ENCODE assay signal across 14 cellular contexts in the genomic region with DNA sequence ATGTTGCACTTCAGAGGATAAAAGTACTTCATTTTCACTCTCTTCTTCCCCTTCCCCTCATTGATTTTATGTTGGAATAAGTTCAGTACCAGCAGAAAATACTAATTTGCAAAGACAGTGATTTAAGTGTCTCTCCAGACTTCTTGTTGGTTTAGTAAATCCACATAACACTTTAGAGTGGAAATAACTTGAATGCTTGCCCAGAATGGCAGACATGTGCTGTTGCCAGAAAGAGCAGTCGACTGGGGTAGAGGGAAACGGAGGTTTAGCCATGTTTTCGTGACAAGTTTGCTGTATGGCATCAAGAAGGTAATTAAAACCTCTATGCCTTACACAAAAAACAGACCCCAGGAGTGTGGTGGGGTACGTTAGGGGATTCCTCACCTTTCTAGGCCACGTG.
DNase-seq lines count a peak whose midpoint lies in the region; ATAC-seq and TF ChIP-seq lines count a peak whose summit lies in the region.
"Had no signal": no experiment of that assay in that cellular context is flagged by ENCODE, and none has a peak within 500 bp of the region (broad histone marks: within the 10 kb centered on the region; RNA-seq: fewer than 3 reads in every experiment).

No MANE protein-coding gene starts in this region.

- no peak overlapping the region for H2AFZ ChIP-seq in fibroblast of lung (ENCODE audit: low read length)

- H3K36me3 ChIP-seq in fibroblast of lung (ENCODE audit: control insufficient read depth, insufficient read depth, low read length) (no peaks in the 10 kb centered on the region), subcutaneous abdominal adipose tissue (ENCODE audit: control insufficient read depth in 5 of 5, insufficient read depth in 5 of 5, low read length in 5 of 5) (no peaks in the 10 kb centered on the region), sigmoid colon (no peaks in the 10 kb centered on the region), prostate gland (no peaks in the 10 kb centered on the region)

- H3K36me3 Mint-ChIP-seq in activated CD8-positive, alpha-beta memory T cell treated with anti-CD3 and anti-CD28 coated beads, Interleukin-2, amount 10 ng/mL, durations not matched to agents 7 days and 5 days: peaks cover 16% of the 10 kb centered on the region
- H3K36me3 Mint-ChIP-seq in activated CD4-positive, alpha-beta T cell treated with anti-CD3 and anti-CD28 coated beads, Interleukin-2, amount 10 ng/mL, durations not matched to agents 24 days and 14 days (ENCODE audit: low read depth): peaks cover 4% of the 10 kb centered on the region
- H3K36me3 Mint-ChIP-seq: CD8-positive, alpha-beta T cell had no signal

- TF ChIP-seq POLR2A in sigmoid colon (IDR thresholded peaks at IDR 0.05): no peak
- no peak for TF ChIP-seq POLR2A in prostate gland (IDR thresholded peaks at IDR 0.05)

- no peaks in the 10 kb centered on the region for H4K20me1 ChIP-seq in fibroblast of lung (ENCODE audit: control insufficient read depth, extremely low read depth, insufficient read depth, low read length)

- TF ChIP-seq EP300 in sigmoid colon (IDR thresholded peaks at IDR 0.05): no peak

- peaks cover 43% of the 10 kb centered on the region for H3K27me3 Mint-ChIP-seq in activated CD8-positive, alpha-beta memory T cell treated with anti-CD3 and anti-CD28 coated beads, Interleukin-2, amount 10 ng/mL, durations not matched to agents 7 days and 5 days
- no peaks in the 10 kb centered on the region for H3K27me3 Mint-ChIP-seq in activated CD4-positive, alpha-beta T cell treated with anti-CD3 and anti-CD28 coated beads, Interleukin-2, amount 10 ng/mL, durations not matched to agents 24 days and 14 days

- H3K4me3 ChIP-seq in fibroblast of lung (replicated peaks in 1 of 4; ENCODE audit: control extremely low read depth in 1 of 4, insufficient read depth in 1 of 4, low read depth in 3 of 4, low read length in 4 of 4) (no peak overlapping the region), subcutaneous abdominal adipose tissue (ENCODE audit: low read depth in 1 of 5, low read length in 5 of 5) (peak overlapping the region in 3 of 5 donors; percentile 7 to 30 (median 19)), sigmoid colon (no peak overlapping the region), prostate gland (no peak overlapping the region)

- no peak for TF ChIP-seq CTCF in fibroblast of lung (conservative IDR thresholded peaks at IDR 0.05 in 1 of 2, IDR thresholded peaks at IDR 0.05 in 1 of 2; ENCODE audit: low read depth in 1 of 2, low read length in 2 of 2)
- TF ChIP-seq CTCF in sigmoid colon (IDR thresholded peaks at IDR 0.05): no peak
- no peak for TF ChIP-seq CTCF in prostate gland (IDR thresholded peaks at IDR 0.05)

- CTCF ChIA-PET in activated CD8-positive, alpha-beta memory T cell treated with anti-CD3 and anti-CD28 coated beads, Interleukin-2, amount 10 ng/mL, durations not matched to agents 7 days and 5 days (lab: Charles Lee): interaction anchor here (1.7 kb wide), 1 partner anchor 20 kb away, joined by 6 read pairs; no protein-coding TSS in a partner anchor

- H3K9me3 ChIP-seq in fibroblast of lung (ENCODE audit: control insufficient read depth, insufficient read depth, low read depth, low read length): no peaks in the 10 kb centered on the region
- peaks cover 0 to 4% (median 2%) of the 10 kb centered on the region in 5 donors for H3K9me3 ChIP-seq in subcutaneous abdominal adipose tissue (ENCODE audit: control insufficient read depth in 5 of 5, low read length in 5 of 5)
- H3K9me3 ChIP-seq in sigmoid colon: peaks cover 0 to 3% (median 0%) of the 10 kb centered on the region in 4 donors
- H3K9me3 ChIP-seq in prostate gland: no peaks in the 10 kb centered on the region

- DNase-seq in activated CD8-positive, alpha-beta memory T cell treated with anti-CD3 and anti-CD28 coated beads, Interleukin-2, amount 50 U/mL, for 48 hours: peak; percentile 26
- DNase-seq in activated CD8-positive, alpha-beta memory T cell treated with anti-CD3 and anti-CD28 coated beads, Interleukin-2, amount 10 ng/mL, durations not matched to agents 7 days and 5 days: no peak
- DNase-seq in NCI-H446 treated with DMSO at 0.1 percent for 48 hours (lab: John Stamatoyannopoulos, UW) (peak; percentile 70), fibroblast of lung (ENCODE audit: low read depth in 2 of 2) (peak; percentile 19 to 54), sigmoid colon (no peak), prostate gland (ENCODE audit: low spot score) (no peak)
- no peak for DNase-seq in activated CD4-positive, alpha-beta T cell treated with anti-CD3 and anti-CD28 coated beads, Interleukin-2, amount 10 ng/mL, durations not matched to agents 24 days and 14 days
- DNase-seq: activated CD4-positive, alpha-beta T cell treated with anti-CD3 and anti-CD28 coated beads, Interleukin-2, amount 50 U/mL, for 4 hours; CD8-positive, alpha-beta T cell; EL; glutamatergic neuron; NCI-H2171; nephron progenitor cell had no signal

- H3K9ac ChIP-seq in fibroblast of lung (ENCODE audit: insufficient read depth, low read length) (no peak overlapping the region), subcutaneous abdominal adipose tissue (ENCODE audit: low read length in 5 of 5) (peak overlapping the region in 2 of 5 donors; percentile 6 to 60)

- H3K4me1 ChIP-seq in fibroblast of lung (ENCODE audit: control insufficient read depth, extremely low read depth, insufficient read depth, low read length) (no peaks in the 10 kb centered on the region), subcutaneous abdominal adipose tissue (ENCODE audit: control insufficient read depth in 5 of 5, insufficient read depth in 5 of 5, low read length in 5 of 5) (peaks cover 7 to 14% (median 9%) of the 10 kb centered on the region in 5 donors), sigmoid colon (peaks cover 0 to 10% (median 8%) of the 10 kb centered on the region in 4 donors), prostate gland (replicated peaks) (no peaks in the 10 kb centered on the region)

- no peak for ATAC-seq in activated CD8-positive, alpha-beta memory T cell treated with anti-CD3 and anti-CD28 coated beads, Interleukin-2, amount 10 ng/mL, durations not matched to agents 7 days and 5 days
- ATAC-seq: CD8-positive, alpha-beta T cell had no signal

- 57 to 67% methylated on average over 5 of the region's 5 CpGs for WGBS in sigmoid colon, 2 donors
- 25% methylated on average over 5 of the region's 5 CpGs for WGBS in prostate gland

- no peak overlapping the region for H3K4me3 Mint-ChIP-seq in activated CD8-positive, alpha-beta memory T cell treated with anti-CD3 and anti-CD28 coated beads, Interleukin-2, amount 10 ng/mL, durations not matched to agents 7 days and 5 days
- H3K4me3 Mint-ChIP-seq in activated CD4-positive, alpha-beta T cell treated with anti-CD3 and anti-CD28 coated beads, Interleukin-2, amount 10 ng/mL, durations not matched to agents 24 days and 14 days: no peak overlapping the region
- H3K4me3 Mint-ChIP-seq: CD8-positive, alpha-beta T cell; nephron progenitor cell had no signal

- H3K27ac Mint-ChIP-seq in activated CD8-positive, alpha-beta memory T cell treated with anti-CD3 and anti-CD28 coated beads, Interleukin-2, amount 10 ng/mL, durations not matched to agents 7 days and 5 days: no peak overlapping the region
- no peak overlapping the region for H3K27ac Mint-ChIP-seq in activated CD4-positive, alpha-beta T cell treated with anti-CD3 and anti-CD28 coated beads, Interleukin-2, amount 10 ng/mL, durations not matched to agents 24 days and 14 days
- H3K27ac Mint-ChIP-seq: CD8-positive, alpha-beta T cell; nephron progenitor cell had no signal

- H3K9me3 Mint-ChIP-seq in activated CD8-positive, alpha-beta memory T cell treated with anti-CD3 and anti-CD28 coated beads, Interleukin-2, amount 10 ng/mL, durations not matched to agents 7 days and 5 days (ENCODE audit: low read depth): peaks cover 6% of the 10 kb centered on the region
- peaks cover 8% of the 10 kb centered on the region for H3K9me3 Mint-ChIP-seq in activated CD4-positive, alpha-beta T cell treated with anti-CD3 and anti-CD28 coated beads, Interleukin-2, amount 10 ng/mL, durations not matched to agents 24 days and 14 days

- peaks cover 38% of the 10 kb centered on the region for H3K4me1 Mint-ChIP-seq in activated CD8-positive, alpha-beta memory T cell treated with anti-CD3 and anti-CD28 coated beads, Interleukin-2, amount 10 ng/mL, durations not matched to agents 7 days and 5 days
- peaks cover 36% of the 10 kb centered on the region for H3K4me1 Mint-ChIP-seq in activated CD4-positive, alpha-beta T cell treated with anti-CD3 and anti-CD28 coated beads, Interleukin-2, amount 10 ng/mL, durations not matched to agents 24 days and 14 days

- no peaks in the 10 kb centered on the region for H3K27me3 ChIP-seq in fibroblast of lung (ENCODE audit: control insufficient read depth, insufficient read depth, low read length)
- H3K27me3 ChIP-seq in subcutaneous abdominal adipose tissue (ENCODE audit: control insufficient read depth in 5 of 5, insufficient read depth in 4 of 5, low read length in 5 of 5): no peaks in the 10 kb centered on the region
- no peaks in the 10 kb centered on the region for H3K27me3 ChIP-seq in sigmoid colon
- no peaks in the 10 kb centered on the region for H3K27me3 ChIP-seq in prostate gland (replicated peaks; ENCODE audit: insufficient read depth)

- intact Hi-C loops in activated CD4-positive, alpha-beta T cell treated with anti-CD3 and anti-CD28 coated beads, Interleukin-2, amount 10 ng/mL, durations not matched to agents 24 days and 14 days (cut with micrococcal nuclease): loop anchor here (2.0 to 5.0 kb wide), 2 partner anchors 247 to 307 kb away; a partner anchor contains a TSS
- intact Hi-C loops in sigmoid colon (cut with DNase I) (no loop called here), prostate gland (cut with DNase I) (no loop called here)

- H3K79me2 ChIP-seq in fibroblast of lung (ENCODE audit: control insufficient read depth, insufficient read depth, low read length): no peaks in the 10 kb centered on the region

- H3K4me2 ChIP-seq in fibroblast of lung (ENCODE audit: extremely low read depth, insufficient read depth, low read length): no peak overlapping the region

- no peak overlapping the region for H3K27ac ChIP-seq in fibroblast of lung (ENCODE audit: insufficient read depth, low read length)
- H3K27ac ChIP-seq in subcutaneous abdominal adipose tissue (ENCODE audit: low read depth, low read length): peak overlapping the region; percentile 41
- H3K27ac ChIP-seq in sigmoid colon: no peak overlapping the region
- H3K27ac ChIP-seq in prostate gland: no peak overlapping the region

Comparison
In these comparisons a context has a peak if more than half of its experiments do, and no peak if none do; other contexts are left out.
1. DNase-seq: peak in activated CD8-positive, alpha-beta memory T cell treated with anti-CD3 and anti-CD28 coated beads, Interleukin-2, amount 50 U/mL, for 48 hours (single experiment), NCI-H446 treated with DMSO at 0.1 percent for 48 hours (single experiment) and fibroblast of lung (2 of 2); none in activated CD8-positive, alpha-beta memory T cell treated with anti-CD3 and anti-CD28 coated beads, Interleukin-2, amount 10 ng/mL, durations not matched to agents 7 days and 5 days (single experiment), activated CD4-positive, alpha-beta T cell treated with anti-CD3 and anti-CD28 coated beads, Interleukin-2, amount 10 ng/mL, durations not matched to agents 24 days and 14 days (single experiment), sigmoid colon (single experiment) and prostate gland (single experiment).
2. H3K4me3 ChIP-seq: peak in subcutaneous abdominal adipose tissue (3 of 5); none in fibroblast of lung (0 of 4), sigmoid colon (0 of 4) and prostate gland (0 of 2).